8 cellular contexts compared by ENCODE assay signal in genomic region chr10:102743588-102744373, GRCh38. TPM values are rescaled to one million over a fixed set of nuclear protein-coding genes. Genes with fewer than 3 reads are reported as not detected.
DNase-seq lines count a peak whose midpoint lies in the region; ATAC-seq, FAIRE-seq and TF ChIP-seq lines count a peak whose summit lies in the region.

TSS of gene WBP1L (plus strand) at chr10:102743948. CDS start at chr10:102744054, 106 bp downstream.

- peak within 1 kb of the TSS; percentile 68 for H2AFZ ChIP-seq in H1 (ENCODE audit: low read length)

- peak within 1 kb of the TSS; percentile 97; the same call in 1 of the 2 replicates for H2BK15ac ChIP-seq in H1 (ENCODE audit: low read length)

- DNase-seq in COR-L47 (lab: John Stamatoyannopoulos, UW) (peak; percentile 91), HTR-8/SVneo (ENCODE audit: insufficient read length, low spot score) (peak; percentile 95), NOMO-1 treated with dmso at 0.1 percent for 144 hours (lab: John Stamatoyannopoulos, UW; ENCODE audit: unreplicated experiment) (peak; percentile 95), H1 (ENCODE audit: low read depth in 1 of 2, low spot score in 2 of 2) (peak; percentile 91 to 96), memory B cell (ENCODE audit: low spot score in 2 of 2) (peak; percentile 87 to 96)
- peak; percentile 69 to 83 (median 83) for DNase-seq in activated CD8-positive, alpha-beta memory T cell treated with anti-CD3 and anti-CD28 coated beads for 48 hours (ENCODE audit: low read depth in 2 of 3, low spot score in 2 of 3)
- peak; percentile 81 for DNase-seq in stimulated activated CD8-positive, alpha-beta memory T cell treated with anti-CD3 and anti-CD28 coated beads, Interleukin-12 subunit alpha, Interleukin-12 subunit beta, amount 100 ng/mL, for 24 hours (ENCODE audit: extremely low read depth)

- H2BK12ac ChIP-seq in H1 (ENCODE audit: low read depth, low read length) = peak within 1 kb of the TSS; percentile 73; the same call in 1 of the 2 replicates

- peaks cover 6% of the 10 kb centered on the region for H3K23me2 ChIP-seq in H1 (ENCODE audit: low read depth, low read length)

- peak within 1 kb of the TSS; percentile 10 for H3K56ac ChIP-seq in H1 (replicated peaks; ENCODE audit: insufficient read length, low read depth, low read length)

- no peak within 1 kb of the TSS for H3K23ac ChIP-seq in H1 (ENCODE audit: insufficient read length)

- H3K79me1 ChIP-seq in H1 (ENCODE audit: low read depth, low read length) = peaks cover 4% of the 10 kb centered on the region

- no peaks in the 10 kb centered on the region for H3K27me3 Mint-ChIP-seq in memory B cell

- WGBS in H1 (ENCODE audit: extremely low coverage in 1 of 2, insufficient coverage in 1 of 2, insufficient read length in 1 of 2, insufficient replicate concordance in 2 of 2, low coverage in 1 of 2, low lambda C conversion rate in 2 of 2, missing lambda C conversion rate in 1 of 2), 2 experiments = 4% methylated on average over 29 of the region's 37 CpGs; no CpG with 5 or more reads in 1 of the 2 experiments

- peak within 1 kb of the TSS; percentile 30; the same call in 1 of the 2 replicates for H4K8ac ChIP-seq in H1 (ENCODE audit: extremely low read depth, insufficient read depth, low read length)

- CTCF ChIA-PET in H1 (lab: Charles Lee; ENCODE audit: partially characterized antibody) = interaction anchor here (0.9 to 2.3 kb wide), 8 partner anchors 9 to 323 kb away, joined by 3 to 11 read pairs (median 4); partner anchors contain the start of gene CNNM2

- ATAC-seq in GM21367 (IDR thresholded peaks at IDR 0.05; ENCODE audit: unreplicated experiment) (peak; percentile 94), memory B cell (ENCODE audit: low read depth) (peak; percentile 95)

- H3K36me3 Mint-ChIP-seq in memory B cell = peaks cover 8% of the 10 kb centered on the region

- H3K27me3 ChIP-seq in H1 (replicated peaks in 1 of 4; ENCODE audit: control insufficient read depth in 3 of 4, extremely low read depth in 1 of 4, insufficient read depth in 3 of 4, low read length in 3 of 4) = no peaks in the 10 kb centered on the region; a peak in 1 of 7 replicates

- H3K79me2 ChIP-seq in H1 (ENCODE audit: control insufficient read depth in 1 of 2, insufficient read depth in 2 of 2, low read length in 2 of 2) = peaks cover 0 to 26% of the 10 kb centered on the region in 2 experiments; a peak in 2 of 4 replicates

- POLR2A ChIA-PET in H1 (lab: Charles Lee; ENCODE audit: partially characterized antibody) = interaction anchor here (0.6 to 6.5 kb wide), 22 partner anchors 9 to 312 kb away, joined by 3 to 31 read pairs (median 4); partner anchors contain the start of genes ARL3, AS3MT, CUEDC2 and SFXN2

- no peak within 1 kb of the TSS for H2BK20ac ChIP-seq in H1 (ENCODE audit: low read length)

- H4K20me1 ChIP-seq in H1 (replicated peaks in 1 of 2; ENCODE audit: control insufficient read depth in 1 of 2, insufficient read depth in 2 of 2, low read length in 2 of 2) = no peaks in the 10 kb centered on the region

- peak within 1 kb of the TSS; percentile 54 for H3K4ac ChIP-seq in H1 (replicated peaks; ENCODE audit: insufficient read length, low read depth, low read length)

- peak within 1 kb of the TSS; percentile 75 for H4K91ac ChIP-seq in H1 (replicated peaks; ENCODE audit: insufficient read length, low read length)

- H3K4me3 ChIP-seq in H1 (ENCODE audit: extremely low read depth in 1 of 4, insufficient read depth in 2 of 4, low read depth in 3 of 4, low read length in 4 of 4) = peak within 1 kb of the TSS; percentile 76 to 92 (median 90)

- no peak for TF ChIP-seq CTCF in H1 (IDR thresholded peaks at IDR 0.05; ENCODE audit: control extremely low read depth in 1 of 3, insufficient read depth in 1 of 3, low read depth in 1 of 3, low read length in 3 of 3)

- H3K36me3 ChIP-seq in H1 (ENCODE audit: control insufficient read depth in 2 of 4, insufficient read depth in 4 of 4, low read length in 3 of 4) = no peaks in the 10 kb centered on the region; a peak in 2 of 8 replicates

- FAIRE-seq in HTR-8/SVneo (lab: Jason Lieb, UNC) = peak; percentile 97
- FAIRE-seq in H1 (lab: Jason Lieb, UNC) = peak; percentile 94

- no peak for TF ChIP-seq RAD21 in H1 (IDR thresholded peaks at IDR 0.05 in 1 of 2, conservative IDR thresholded peaks at IDR 0.05 in 1 of 2; ENCODE audit: low read depth in 2 of 2, low read length in 2 of 2)

- peak within 1 kb of the TSS; percentile 75 for H3K18ac ChIP-seq in H1 (ENCODE audit: extremely low read depth, low read length)

- no peak within 1 kb of the TSS for H3K14ac ChIP-seq in H1 (ENCODE audit: insufficient read length)

- TF ChIP-seq EP300 in H1 (IDR thresholded peaks at IDR 0.05; ENCODE audit: borderline replicate concordance in 1 of 2, low read depth in 2 of 2, low read length in 2 of 2) = no peak

- H3K27ac Mint-ChIP-seq in memory B cell = peak within 1 kb of the TSS; percentile 92

- H2BK5ac ChIP-seq in H1 (ENCODE audit: low read depth, low read length) = peak within 1 kb of the TSS; percentile 61; the same call in 1 of the 2 replicates

- TF ChIP-seq POLR2A in H1 (IDR thresholded peaks at IDR 0.05; ENCODE audit: control extremely low read depth in 1 of 2, low read depth in 2 of 2, low read length in 2 of 2) = peak; percentile 40 to 50; a peak in 2 of 3 replicates

- peak within 1 kb of the TSS; percentile 96 for H3K4me3 Mint-ChIP-seq in memory B cell

- H2AK5ac ChIP-seq in H1 (ENCODE audit: low read depth, low read length) = no peak within 1 kb of the TSS

- peaks cover 29% of the 10 kb centered on the region for H3K4me1 Mint-ChIP-seq in memory B cell

- peaks cover 0 to 6% (median 2%) of the 10 kb centered on the region in 4 experiments; a peak in 4 of 7 replicates for H3K4me1 ChIP-seq in H1 (replicated peaks in 1 of 4; ENCODE audit: control insufficient read depth in 3 of 4, insufficient read depth in 4 of 4, low read length in 3 of 4)

- H3K4me2 ChIP-seq in H1 (ENCODE audit: insufficient read depth in 1 of 2, low read depth in 2 of 2, low read length in 2 of 2) = peak within 1 kb of the TSS; percentile 96 to 100

- H3K9me3 ChIP-seq in H1 (ENCODE audit: insufficient read depth in 2 of 2, low read depth in 1 of 2, low read length in 1 of 2) = no peaks in the 10 kb centered on the region

- H2BK120ac ChIP-seq in H1 (replicated peaks; ENCODE audit: low read depth, low read length) = no peak within 1 kb of the TSS

- H4K5ac ChIP-seq in H1 (ENCODE audit: insufficient read length, low read depth, low read length) = no peak within 1 kb of the TSS

- H3K9ac ChIP-seq in H1 (replicated peaks in 1 of 4; ENCODE audit: extremely low read depth in 1 of 4, low read depth in 3 of 4, low read length in 3 of 4) = peak within 1 kb of the TSS; percentile 46 to 76 (median 67)

- no peak within 1 kb of the TSS for H3K27ac ChIP-seq in H1 (ENCODE audit: low read depth, low read length)

- H3K9me3 Mint-ChIP-seq in memory B cell = peaks cover 1% of the 10 kb centered on the region

TF ChIP-seq in H1, 55 proteins besides CTCF, POLR2A, EP300 and RAD21 (continues in another document):
- TF ChIP-seq SP2 (IDR thresholded peaks at IDR 0.05; ENCODE audit: low read length) (peak; percentile 64), RBBP5 (IDR thresholded peaks at IDR 0.05; ENCODE audit: borderline replicate concordance, low read depth, low read length) (peak; percentile 82; the same call in 1 of the 2 replicates), ASH2L (IDR thresholded peaks at IDR 0.05; ENCODE audit: low read length) (peak; percentile 67), TAF1 (IDR thresholded peaks at IDR 0.05; ENCODE audit: low read depth, low read length) (0 out of 2 replicates have a peak, but pooled peaks have one; percentile 18), CREB1 (IDR thresholded peaks at IDR 0.05) (peak; percentile 61), PHF8 (conservative IDR thresholded peaks at IDR 0.05; ENCODE audit: low read depth, low read length) (peak; percentile 53), EZH2 (IDR thresholded peaks at IDR 0.05; ENCODE audit: low read depth, low read length, severe bottlenecking) (no peak), SP4 (IDR thresholded peaks at IDR 0.05; ENCODE audit: low read length) (peak; percentile 77; the same call in 1 of the 2 replicates), KDM1A (IDR thresholded peaks at IDR 0.05; ENCODE audit: borderline replicate concordance, low read length) (0 out of 2 replicates have a peak, but pooled peaks have one; percentile 28), SAP30 (IDR thresholded peaks at IDR 0.05; ENCODE audit: insufficient read depth, insufficient replicate concordance, low read length) (peak; percentile 71), YY1 (IDR thresholded peaks at IDR 0.05; ENCODE audit: low read depth, low read length) (peak; percentile 99), BACH1 (IDR thresholded peaks at IDR 0.05; ENCODE audit: low read length) (no peak), USF2 (IDR thresholded peaks at IDR 0.05; ENCODE audit: low read length) (peak; percentile 4; the same call in 1 of the 2 replicates), BRCA1 (IDR thresholded peaks at IDR 0.05; ENCODE audit: low read depth, low read length) (no peak; the same call in 1 of the 2 replicates), HDAC2 (IDR thresholded peaks at IDR 0.05; ENCODE audit: borderline replicate concordance in 1 of 2, low read depth in 2 of 2, low read length in 2 of 2) (0 out of 4 replicates have a peak, but pooled peaks of 1 of the 2 experiments have one; percentile 55), SIX5 (IDR thresholded peaks at IDR 0.05; ENCODE audit: low read depth, low read length) (peak; percentile 66), RFX5 (IDR thresholded peaks at IDR 0.05; ENCODE audit: borderline replicate concordance, low read depth, low read length) (no peak), POLR2AphosphoS5 (IDR thresholded peaks at IDR 0.05; ENCODE audit: low read depth, low read length) (peak; percentile 37), SP1 (IDR thresholded peaks at IDR 0.05; ENCODE audit: low read depth, low read length) (peak; percentile 95)

RNA-seq across cellular contexts. Expression of gene WBP1L, which starts in this region (rescaled TPM):
- 26.2 and 26.6 TPM in 2 replicates for total RNA-seq in H1 (2021; fragmentation: NEBNext Ultra II Directional; extraction: Animal tissue kit (Norgen Biotek cat#: 25700))
- 29.9 and 37.0 TPM in 2 replicates for polyA plus RNA-seq in H1 (2011; rRNA removed)
- 24.6 TPM for polyA plus RNA-seq in H1 (2011; cell fraction: cytosol; rRNA removed)
- 27.2 TPM for polyA plus RNA-seq in H1 (2011; cell fraction: nucleus; rRNA removed)
- polyA plus RNA-seq in H1 (2012, experiment 1 of 2) = 14.7 to 20.7 TPM (median 20.2 TPM) in 4 replicates
- 19.6 TPM for polyA plus RNA-seq in H1 (2012, experiment 2 of 2)
- polyA plus RNA-seq in H1 (2013, experiment 1 of 2) = 24.7 TPM
- 25.2 TPM for polyA plus RNA-seq in H1 (2013, experiment 2 of 2)
- 33.2 and 39.3 TPM in 2 replicates for polyA minus RNA-seq in H1 (2011; rRNA and poly(A)+ RNA removed)
- polyA minus RNA-seq in H1 (2011; cell fraction: cytosol; rRNA and poly(A)+ RNA removed) = 23.0 TPM
- 16.1 TPM for polyA minus RNA-seq in H1 (2011; cell fraction: nucleus; rRNA and poly(A)+ RNA removed)
